In the genomic region with DNA sequence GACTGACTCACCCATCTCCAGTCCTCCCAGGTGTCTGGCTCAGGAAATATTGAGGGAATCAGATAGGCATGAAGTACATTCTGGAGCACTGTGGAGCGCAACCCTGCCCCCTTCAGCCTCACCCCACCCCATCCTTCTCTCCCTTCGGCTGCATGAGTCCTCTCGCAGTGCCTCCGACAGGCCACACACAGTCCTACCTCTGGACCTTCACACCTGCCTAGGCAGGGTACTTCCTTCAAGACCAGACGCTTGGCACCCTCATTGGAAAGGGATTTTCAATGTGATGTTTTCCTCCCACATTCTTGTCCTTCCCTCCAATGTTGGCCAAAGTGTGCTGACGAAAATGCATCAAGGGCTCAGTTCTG, we compare ENCODE assay signal across 21 cellular contexts. TPM values are rescaled to one million over a fixed set of nuclear protein-coding genes. Genes with fewer than 3 reads are reported as not detected.
DNase-seq lines count a peak whose midpoint lies in the region; ATAC-seq, FAIRE-seq and TF ChIP-seq lines count a peak whose summit lies in the region.
"Had no signal": no experiment of that assay in that cellular context is flagged by ENCODE, and none has a peak within 500 bp of the region (broad histone marks: within the 10 kb centered on the region; RNA-seq: fewer than 3 reads in every experiment).

No MANE protein-coding gene starts in this region.

- intact Hi-C loops in left ventricle myocardium inferior (cut with micrococcal nuclease), result no loop called here

- no peak overlapping the region for H3K4me3 Mint-ChIP-seq in activated CD4-positive, alpha-beta T cell treated with anti-CD3 and anti-CD28 coated beads, Interleukin-2, amount 10 ng/mL, durations not matched to agents 7 days and 5 days
- no peak overlapping the region for H3K4me3 Mint-ChIP-seq in type B pancreatic cell
- H3K4me3 Mint-ChIP-seq: CD14-positive monocyte; CD8-positive, alpha-beta T cell had no signal

- peaks cover 7% of the 10 kb centered on the region for H3K9me3 ChIP-seq in left ventricle myocardium inferior (replicated peaks)

- H3K27me3 ChIP-seq in bronchial epithelial cell (ENCODE audit: control insufficient read depth, insufficient read depth, low read length) (no peaks in the 10 kb centered on the region), left ventricle myocardium inferior (ENCODE audit: low read depth) (peaks cover 54% of the 10 kb centered on the region)

- ATAC-seq in GM21526 (IDR thresholded peaks at IDR 0.05; ENCODE audit: low FRiP score, unreplicated experiment), result no peak
- ATAC-seq: CD8-positive, alpha-beta T cell; HCT116 had no signal

- no peak for FAIRE-seq in bronchial epithelial cell (lab: Jason Lieb, UNC)
- FAIRE-seq: D721Med, G401.6, GM12892, GM19239 had no signal

- no peaks in the 10 kb centered on the region for H3K27me3 Mint-ChIP-seq in activated CD4-positive, alpha-beta T cell treated with anti-CD3 and anti-CD28 coated beads, Interleukin-2, amount 10 ng/mL, durations not matched to agents 7 days and 5 days
- peaks cover 56% of the 10 kb centered on the region for H3K27me3 Mint-ChIP-seq in type B pancreatic cell

- DNase-seq in activated CD4-positive, alpha-beta T cell treated with anti-CD3 and anti-CD28 coated beads, Interleukin-2, amount 10 ng/mL, durations not matched to agents 7 days and 5 days, result peak; percentile 2
- no peak for DNase-seq in activated CD4-positive, alpha-beta T cell treated with anti-CD3 and anti-CD28 coated beads for 4 hours
- DNase-seq in bronchial epithelial cell (ENCODE audit: low read depth) (peak; percentile 42), islet precursor cell (peak; percentile 47), type B pancreatic cell (ENCODE audit: extremely low spot score, unreplicated experiment) (peak; percentile 39), left ventricle myocardium inferior (no peak), superior temporal gyrus (ENCODE audit: extremely low spot score) (no peak)
- DNase-seq: CD8-positive, alpha-beta T cell; COR-L47; DMS153; DMS79 treated with DMSO at 0.1 percent for 48 hours; EL had no signal

- POLR2A ChIA-PET in activated CD4-positive, alpha-beta T cell treated with anti-CD3 and anti-CD28 coated beads, Interleukin-2, amount 10 ng/mL, durations not matched to agents 7 days and 5 days (lab: Charles Lee), result no interaction called here

- H3K4me1 ChIP-seq in left ventricle myocardium inferior, result no peaks in the 10 kb centered on the region

- no peak overlapping the region for H3K27ac ChIP-seq in left ventricle myocardium inferior (replicated peaks)
- H3K27ac ChIP-seq: 22Rv1 had no signal

- H3K36me3 ChIP-seq in bronchial epithelial cell (ENCODE audit: control insufficient read depth, insufficient read depth, low read length) (no peaks in the 10 kb centered on the region), left ventricle myocardium inferior (no peaks in the 10 kb centered on the region)

- no peaks in the 10 kb centered on the region for H3K4me1 Mint-ChIP-seq in activated CD4-positive, alpha-beta T cell treated with anti-CD3 and anti-CD28 coated beads, Interleukin-2, amount 10 ng/mL, durations not matched to agents 7 days and 5 days
- H3K4me1 Mint-ChIP-seq in type B pancreatic cell (ENCODE audit: unreplicated experiment), result peaks cover 2% of the 10 kb centered on the region
- H3K4me1 Mint-ChIP-seq: CD14-positive monocyte had no signal

- CTCF ChIA-PET in activated CD4-positive, alpha-beta T cell treated with anti-CD3 and anti-CD28 coated beads, Interleukin-2, amount 10 ng/mL, durations not matched to agents 7 days and 5 days (lab: Charles Lee), result no interaction called here

- H3K36me3 Mint-ChIP-seq in activated CD4-positive, alpha-beta T cell treated with anti-CD3 and anti-CD28 coated beads, Interleukin-2, amount 10 ng/mL, durations not matched to agents 7 days and 5 days (ENCODE audit: low read depth), result no peaks in the 10 kb centered on the region
- no peaks in the 10 kb centered on the region for H3K36me3 Mint-ChIP-seq in type B pancreatic cell
- H3K36me3 Mint-ChIP-seq: CD14-positive monocyte; CD8-positive, alpha-beta T cell had no signal

- no peak overlapping the region for H3K27ac Mint-ChIP-seq in activated CD4-positive, alpha-beta T cell treated with anti-CD3 and anti-CD28 coated beads, Interleukin-2, amount 10 ng/mL, durations not matched to agents 7 days and 5 days
- H3K27ac Mint-ChIP-seq in type B pancreatic cell, result no peak overlapping the region
- H3K27ac Mint-ChIP-seq: CD14-positive monocyte; CD8-positive, alpha-beta T cell had no signal

- H3K4me3 ChIP-seq in bronchial epithelial cell (ENCODE audit: low read depth, low read length), result no peak overlapping the region
- no peak overlapping the region for H3K4me3 ChIP-seq in left ventricle myocardium inferior

- H3K9me3 Mint-ChIP-seq in activated CD4-positive, alpha-beta T cell treated with anti-CD3 and anti-CD28 coated beads, Interleukin-2, amount 10 ng/mL, durations not matched to agents 7 days and 5 days, result peaks cover 8% of the 10 kb centered on the region
- no peaks in the 10 kb centered on the region for H3K9me3 Mint-ChIP-seq in type B pancreatic cell

- TF ChIP-seq CTCF in bronchial epithelial cell (IDR thresholded peaks at IDR 0.05; ENCODE audit: insufficient read depth, low read length, severe bottlenecking) (no peak), type B pancreatic cell (conservative IDR thresholded peaks at IDR 0.05) (no peak), left ventricle myocardium inferior (IDR thresholded peaks at IDR 0.05; ENCODE audit: borderline replicate concordance) (no peak)

RNA-seq across cellular contexts. Expression of a gene that starts 26.8 kb away (rescaled TPM):
- not detected for total RNA-seq in activated CD4-positive, alpha-beta T cell treated with anti-CD3 and anti-CD28 coated beads, Interleukin-2, amount 10 ng/mL, durations not matched to agents 7 days and 5 days
- 1.1 and 3.1 TPM in 2 replicates for total RNA-seq in bronchial epithelial cell
- 10.8 and 52.6 TPM in 2 replicates for total RNA-seq in type B pancreatic cell (ENCODE audit: low replicate concordance)
- total RNA-seq in left ventricle myocardium inferior, result 9.7 TPM
- total RNA-seq: A673; CD8-positive, alpha-beta T cell had no signal

Comparison
In these comparisons a context has a peak if more than half of its experiments do, and no peak if none do; other contexts are left out.
1. DNase-seq: peak in activated CD4-positive, alpha-beta T cell treated with anti-CD3 and anti-CD28 coated beads, Interleukin-2, amount 10 ng/mL, durations not matched to agents 7 days and 5 days (single experiment), bronchial epithelial cell (single experiment), islet precursor cell (single experiment) and type B pancreatic cell (single experiment); none in activated CD4-positive, alpha-beta T cell treated with anti-CD3 and anti-CD28 coated beads for 4 hours (0 of 2), left ventricle myocardium inferior (single experiment) and superior temporal gyrus (single experiment).